Comparison of ENCODE assay signal across 27 cellular contexts in genomic region chr11:120249279-120250022, GRCh38. TPM values are rescaled to one million over a fixed set of nuclear protein-coding genes. Genes with fewer than 3 reads are reported as not detected.
DNase-seq lines count a peak whose midpoint lies in the region; ATAC-seq, FAIRE-seq and TF ChIP-seq lines count a peak whose summit lies in the region.
"Had no signal": no experiment of that assay in that cellular context is flagged by ENCODE, and none has a peak within 500 bp of the region (broad histone marks: within the 10 kb centered on the region; RNA-seq: fewer than 3 reads in every experiment).

No MANE protein-coding gene starts in this region.

- peak overlapping the region; percentile 75 for H3K4me3 Mint-ChIP-seq in T-helper 2 cell treated with Interferon-gamma antibody and Interleukin-4, amounts not matched to agents 5 μg/mL and 100 μg/mL, for 36 hours
- H3K4me3 Mint-ChIP-seq: activated CD4-positive, alpha-beta T cell treated with anti-CD3 and anti-CD28 coated beads for 36 hours had no signal

- POLR2A ChIA-PET in HepG2 (lab: Yijun Ruan, JAX) = no interaction called here

- no peaks in the 10 kb centered on the region for H3K9me3 Mint-ChIP-seq in T-helper 2 cell treated with Interferon-gamma antibody and Interleukin-4, amounts not matched to agents 5 μg/mL and 100 μg/mL, for 36 hours

- no peak overlapping the region for H3K4me3 ChIP-seq in fibroblast of the aortic adventitia (ENCODE audit: low read depth, low read length)
- no peak overlapping the region for H3K4me3 ChIP-seq in HepG2 (replicated peaks in 1 of 3; ENCODE audit: insufficient read depth in 1 of 3, low read depth in 2 of 3, low read length in 3 of 3)
- H3K4me3 ChIP-seq: esophagus squamous epithelium, uterus had no signal

- WGBS in HepG2 (ENCODE audit: low lambda C conversion rate) = 28% methylated on average over 7 of the region's 7 CpGs

- H3K4me1 Mint-ChIP-seq in T-helper 2 cell treated with Interferon-gamma antibody and Interleukin-4, amounts not matched to agents 5 μg/mL and 100 μg/mL, for 36 hours (ENCODE audit: low read depth) = peaks cover 44% of the 10 kb centered on the region

- H3K27me3 ChIP-seq in HepG2 (ENCODE audit: control insufficient read depth in 1 of 2, insufficient read depth in 2 of 2, low read length in 2 of 2) = peaks cover 7 to 66% of the 10 kb centered on the region in 2 experiments
- H3K27me3 ChIP-seq: uterus had no signal

- no TSS peak for BruUV-seq in HepG2 (replicated peaks; lab: Mats Ljungman, UMichigan)

- H3K27me3 Mint-ChIP-seq in T-helper 2 cell treated with Interferon-gamma antibody and Interleukin-4, amounts not matched to agents 5 μg/mL and 100 μg/mL, for 36 hours (ENCODE audit: low read depth) = peaks cover 71% of the 10 kb centered on the region

- no peak for TF ChIP-seq CTCF in fibroblast of the aortic adventitia (IDR thresholded peaks at IDR 0.05; ENCODE audit: insufficient read depth, low read length)
- no peak for TF ChIP-seq CTCF in HepG2 (CRISPR knock-in tag; IDR thresholded peaks at IDR 0.05)

- FAIRE-seq in HepG2 (lab: Jason Lieb, UNC) = no peak
- FAIRE-seq: D721Med had no signal

- DNase-seq in T-helper 2 cell treated with Interferon-gamma antibody and Interleukin-4, amounts not matched to agents 5 μg/mL and 100 μg/mL, for 36 hours (ENCODE audit: low spot score) = no peak
- DNase-seq in T-helper 2 cell = no peak
- DNase-seq in MV-4-11 (lab: John Stamatoyannopoulos, UW) = peak; percentile 15
- peak; percentile 27 for DNase-seq in fibroblast of the aortic adventitia (ENCODE audit: low read depth)
- DNase-seq in RPMI8226 = no peak
- DNase-seq in nucleus accumbens (lab: John Stamatoyannopoulos, UW) = no peak
- no peak for DNase-seq in HepG2 (ENCODE audit: low spot score)
- DNase-seq: activated CD4-positive, alpha-beta T cell treated with anti-CD3 and anti-CD28 coated beads for 36 hours; activated CD8-positive, alpha-beta memory T cell treated with anti-CD3 and anti-CD28 coated beads, Interleukin-2, amount 50 U/mL, for 48 hours; activated naive CD4-positive, alpha-beta T cell treated with Interleukin-2 at 50 U/mL for 16 hours; effector memory CD4-positive, alpha-beta T cell; esophagus squamous epithelium; NCI-H1048; NCI-H2029 treated with DMSO at 0.1 percent for 48 hours; NCI-H446; right cardiac atrium; stimulated activated CD8-positive, alpha-beta memory T cell treated with anti-CD3 and anti-CD28 coated beads, Interleukin-4, amount 100 ng/mL, for 48 hours; uterus had no signal

- no peak for TF ChIP-seq POLR2A in HepG2 (IDR thresholded peaks at IDR 0.05; ENCODE audit: insufficient read depth in 1 of 2, low read depth in 2 of 2, low read length in 2 of 2)

- no peaks in the 10 kb centered on the region for H3K36me3 ChIP-seq in HepG2 (replicated peaks in 1 of 2; ENCODE audit: control insufficient read depth in 1 of 2, insufficient read depth in 2 of 2, low read length in 2 of 2)
- H3K36me3 ChIP-seq: esophagus squamous epithelium, uterus had no signal

- H2AFZ ChIP-seq in HepG2 (ENCODE audit: low read length) = no peak overlapping the region

- no peak overlapping the region for H3K27ac ChIP-seq in HepG2 (ENCODE audit: extremely low read length, insufficient read depth, low read length)
- H3K27ac ChIP-seq: C4-2B, esophagus squamous epithelium, KMS-11, uterus had no signal

- no peaks in the 10 kb centered on the region for H3K79me2 ChIP-seq in HepG2 (ENCODE audit: insufficient read depth, low read length)

- H3K36me3 Mint-ChIP-seq in T-helper 2 cell treated with Interferon-gamma antibody and Interleukin-4, amounts not matched to agents 5 μg/mL and 100 μg/mL, for 36 hours (ENCODE audit: low read depth) = peaks cover 6% of the 10 kb centered on the region

- H3K9ac ChIP-seq in HepG2 (ENCODE audit: insufficient read depth, low read depth, low read length) = no peak overlapping the region
- H3K9ac ChIP-seq: KMS-11 had no signal

- H4K20me1 ChIP-seq in HepG2 (ENCODE audit: insufficient read depth, low read length) = no peaks in the 10 kb centered on the region

- intact Hi-C loops in HepG2 (cut with micrococcal nuclease; ENCODE audit: unreplicated experiment) = no loop called here

- in situ Hi-C loops in HepG2 (cut with HindIII; ENCODE audit: extremely low pct_ligation_motif_present, low pct_unique_long_range_greater_than_20kb) = no loop called here

- no peaks in the 10 kb centered on the region for H3K4me1 ChIP-seq in HepG2 (ENCODE audit: insufficient read depth, low read length)
- H3K4me1 ChIP-seq: uterus had no signal

- H3K27ac Mint-ChIP-seq in T-helper 2 cell treated with Interferon-gamma antibody and Interleukin-4, amounts not matched to agents 5 μg/mL and 100 μg/mL, for 36 hours = peak overlapping the region; percentile 10
- H3K27ac Mint-ChIP-seq: activated CD4-positive, alpha-beta T cell treated with anti-CD3 and anti-CD28 coated beads for 36 hours had no signal

- H3K9me3 ChIP-seq in HepG2 (ENCODE audit: low read length) = no peaks in the 10 kb centered on the region
- H3K9me3 ChIP-seq: esophagus squamous epithelium, uterus had no signal

- no peak for TF ChIP-seq RAD21 in HepG2 (CRISPR knock-in tag; IDR thresholded peaks at IDR 0.05)

- CTCF ChIA-PET in HepG2 (lab: Yijun Ruan, JAX; ENCODE audit: low intra/inter-chr PET ratio, low total read pairs) = no interaction called here

- no peak for TF ChIP-seq EP300 in HepG2 (IDR thresholded peaks at IDR 0.05; ENCODE audit: low read depth in 2 of 2, low read length in 2 of 2)
- no peak for TF ChIP-seq EP300 in HepG2 (CRISPR knock-in tag; IDR thresholded peaks at IDR 0.05; ENCODE audit: borderline replicate concordance)

- ATAC-seq in GM19035 (IDR thresholded peaks at IDR 0.05; ENCODE audit: unreplicated experiment) (peak; percentile 10), HepG2 (no peak)
- ATAC-seq: right cardiac atrium had no signal

- no peak overlapping the region for H3K4me2 ChIP-seq in HepG2 (ENCODE audit: low read depth, low read length)
- H3K4me2 ChIP-seq: KMS-11 had no signal

TF ChIP-seq in HepG2, 621 proteins besides CTCF, POLR2A, EP300 and RAD21:
- no peak for TF ChIP-seq ZSCAN31 (CRISPR knock-in tag; IDR thresholded peaks at IDR 0.05; ENCODE audit: low read depth)
- no peak for TF ChIP-seq SAFB2 (CRISPR knock-in tag; IDR thresholded peaks at IDR 0.05; ENCODE audit: borderline replicate concordance, low read depth)
- TF ChIP-seq NR2F6 (IDR thresholded peaks at IDR 0.05) = no peak
- TF ChIP-seq NR2F6 (CRISPR knock-in tag; IDR thresholded peaks at IDR 0.05) = no peak
- no peak for TF ChIP-seq MTF2 (CRISPR knock-in tag; IDR thresholded peaks at IDR 0.05; ENCODE audit: borderline replicate concordance)
- TF ChIP-seq ZNF383 (CRISPR knock-in tag; IDR thresholded peaks at IDR 0.05; ENCODE audit: borderline replicate concordance) = no peak

RNA-seq across cellular contexts. Expression of gene POU2F3, which starts 9.5 kb away (rescaled TPM):
- total RNA-seq in fibroblast of the aortic adventitia (ENCODE audit: low replicate concordance) (0.36 and 0.90 TPM in 2 replicates), HepG2 (2016; rRNA removed; fragmentation: Illumina TruSeq; extraction: Trizol) (not detected in 2 replicates)
- not detected in 2 replicates for total RNA-seq in HepG2 (2016; cell fraction: cytosol; rRNA removed; fragmentation: Illumina TruSeq; extraction: Trizol; ENCODE audit: low read depth)
- total RNA-seq in HepG2 (2016; cell fraction: insoluble cytoplasmic fraction; rRNA removed; fragmentation: Illumina TruSeq; extraction: Trizol) = not detected in 2 replicates
- total RNA-seq in HepG2 (2016; cell fraction: membrane; rRNA removed; fragmentation: Illumina TruSeq; extraction: Trizol) = not detected in 2 replicates
- total RNA-seq in HepG2 (2016; cell fraction: nucleus; rRNA removed; fragmentation: Illumina TruSeq; extraction: Trizol) = not detected in 2 replicates
- not detected in 2 replicates for polyA plus RNA-seq in HepG2 (2011; rRNA removed)
- polyA plus RNA-seq in HepG2 (2011; cell fraction: cytosol; rRNA removed) = not detected in 2 replicates
- polyA plus RNA-seq in HepG2 (2011; cell fraction: nucleus; rRNA removed) = not detected in 2 replicates
- polyA plus RNA-seq in HepG2 (2012) = not detected in 2 replicates
- not detected in 2 replicates for polyA plus RNA-seq in HepG2 (2016; cell fraction: cytosol; fragmentation: Illumina TruSeq; extraction: Trizol; ENCODE audit: low read depth)
- polyA plus RNA-seq in HepG2 (2016; cell fraction: insoluble cytoplasmic fraction; fragmentation: Illumina TruSeq; extraction: Trizol; ENCODE audit: low read depth) = not detected in 2 replicates
- polyA plus RNA-seq in HepG2 (2016; cell fraction: membrane; fragmentation: Illumina TruSeq; extraction: Trizol; ENCODE audit: low read depth) = not detected in 2 replicates
- not detected in 2 replicates for polyA plus RNA-seq in HepG2 (2016; cell fraction: nucleus; fragmentation: Illumina TruSeq; extraction: Trizol; ENCODE audit: insufficient read depth, low read depth)
- 0.30 TPM in 1 of 2 replicates, not detected in the other for polyA minus RNA-seq in HepG2 (2011; rRNA and poly(A)+ RNA removed; ENCODE audit: low replicate concordance)
- not detected in 2 replicates for polyA minus RNA-seq in HepG2 (2011; cell fraction: cytosol; rRNA and poly(A)+ RNA removed)
- not detected in 2 replicates for polyA minus RNA-seq in HepG2 (2011; cell fraction: nucleus; rRNA and poly(A)+ RNA removed)
- total RNA-seq: A673; activated CD4-positive, alpha-beta T cell treated with anti-CD3 and anti-CD28 coated beads for 36 hours; glomerular endothelial cell; myocyte; osteocyte; temporal lobe had no signal

RNA-seq across cellular contexts. Expression of gene OAF, which starts 38.6 kb away (rescaled TPM):
- total RNA-seq in fibroblast of the aortic adventitia (ENCODE audit: low replicate concordance) (39.4 and 58.6 TPM in 2 replicates), HepG2 (2016; rRNA removed; fragmentation: Illumina TruSeq; extraction: Trizol) (37.5 and 63.7 TPM in 2 replicates)
- total RNA-seq in HepG2 (2016; cell fraction: cytosol; rRNA removed; fragmentation: Illumina TruSeq; extraction: Trizol; ENCODE audit: low read depth) = 67.5 and 74.8 TPM in 2 replicates
- total RNA-seq in HepG2 (2016; cell fraction: insoluble cytoplasmic fraction; rRNA removed; fragmentation: Illumina TruSeq; extraction: Trizol) = 30.7 and 64.6 TPM in 2 replicates
- 118 and 139 TPM in 2 replicates for total RNA-seq in HepG2 (2016; cell fraction: membrane; rRNA removed; fragmentation: Illumina TruSeq; extraction: Trizol)
- total RNA-seq in HepG2 (2016; cell fraction: nucleus; rRNA removed; fragmentation: Illumina TruSeq; extraction: Trizol) = 44.9 and 59.4 TPM in 2 replicates
- 92.9 and 94.6 TPM in 2 replicates for polyA plus RNA-seq in HepG2 (2011; rRNA removed)
- 77.3 and 145 TPM in 2 replicates for polyA plus RNA-seq in HepG2 (2011; cell fraction: cytosol; rRNA removed)
- 93.1 and 106 TPM in 2 replicates for polyA plus RNA-seq in HepG2 (2011; cell fraction: nucleus; rRNA removed)
- 22.4 and 31.8 TPM in 2 replicates for polyA plus RNA-seq in HepG2 (2012)
- polyA plus RNA-seq in HepG2 (2016; cell fraction: cytosol; fragmentation: Illumina TruSeq; extraction: Trizol; ENCODE audit: low read depth) = 159 and 175 TPM in 2 replicates
- 64.4 and 78.3 TPM in 2 replicates for polyA plus RNA-seq in HepG2 (2016; cell fraction: insoluble cytoplasmic fraction; fragmentation: Illumina TruSeq; extraction: Trizol; ENCODE audit: low read depth)
- 207 and 216 TPM in 2 replicates for polyA plus RNA-seq in HepG2 (2016; cell fraction: membrane; fragmentation: Illumina TruSeq; extraction: Trizol; ENCODE audit: low read depth)
- polyA plus RNA-seq in HepG2 (2016; cell fraction: nucleus; fragmentation: Illumina TruSeq; extraction: Trizol; ENCODE audit: insufficient read depth, low read depth) = 162 and 173 TPM in 2 replicates
- polyA minus RNA-seq in HepG2 (2011; rRNA and poly(A)+ RNA removed; ENCODE audit: low replicate concordance) = 19.0 and 113 TPM in 2 replicates
- 47.6 and 70.8 TPM in 2 replicates for polyA minus RNA-seq in HepG2 (2011; cell fraction: cytosol; rRNA and poly(A)+ RNA removed)
- 28.5 and 32.1 TPM in 2 replicates for polyA minus RNA-seq in HepG2 (2011; cell fraction: nucleus; rRNA and poly(A)+ RNA removed)

Comparison
In these comparisons a context has a peak if more than half of its experiments do, and no peak if none do; other contexts are left out.
1. DNase-seq: peak in MV-4-11 (single experiment) and fibroblast of the aortic adventitia (single experiment); none in T-helper 2 cell treated with Interferon-gamma antibody and Interleukin-4, amounts not matched to agents 5 μg/mL and 100 μg/mL, for 36 hours (single experiment), T-helper 2 cell (0 of 5), RPMI8226 (single experiment), nucleus accumbens (0 of 56) and HepG2 (single experiment).